Comparison of ENCODE assay signal across 8 cellular contexts in the genomic region with DNA sequence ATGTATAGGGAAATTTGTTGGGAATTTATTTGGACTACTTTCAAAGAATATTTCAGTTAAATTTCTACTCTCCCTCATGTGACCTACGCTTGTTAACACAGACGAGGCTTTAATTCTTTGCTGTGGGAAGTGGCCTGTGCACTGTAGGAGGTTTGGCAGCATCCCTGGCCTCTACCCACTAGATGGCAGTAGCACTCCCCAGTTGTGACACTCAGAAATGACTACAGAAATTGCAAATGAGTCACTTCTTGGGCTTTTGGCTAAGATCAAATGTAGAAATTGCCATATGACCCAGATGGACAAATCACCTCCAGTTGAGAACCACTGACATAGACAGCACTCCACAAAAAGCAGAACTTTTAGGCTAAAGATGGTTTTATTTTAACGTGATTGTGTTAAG. TPM values are rescaled to one million over a fixed set of nuclear protein-coding genes. Genes with fewer than 3 reads are reported as not detected.
DNase-seq lines count a peak whose midpoint lies in the region; ATAC-seq and TF ChIP-seq lines count a peak whose summit lies in the region.

No MANE protein-coding gene starts in this region.

- H3K27ac ChIP-seq in OCI-LY7 (ENCODE audit: low read depth, low read length, poor library complexity, severe bottlenecking) (no peak overlapping the region), neutrophil (no peak overlapping the region), transverse colon (no peak overlapping the region)

- no TSS peak for BruUV-seq in OCI-LY7 (replicated peaks; lab: Mats Ljungman, UMichigan)

- in situ Hi-C loops in transverse colon (cut with MboI; ENCODE audit: low pct_ligation_motif_present in 1 of 4, low pct_unique_long_range_greater_than_20kb in 1 of 4, low sequenced_read_pairs in 3 of 4) = loop anchor here in 1 of 4 donors (25.0 kb wide), 1 partner anchor 134 kb away; the partner anchor contains the start of gene PIGA

- H3K27me3 ChIP-seq in neutrophil = no peaks in the 10 kb centered on the region
- no peaks in the 10 kb centered on the region for H3K27me3 ChIP-seq in transverse colon

- CTCF ChIA-PET in OCI-LY7 (lab: Charles Lee; ENCODE audit: unreplicated experiment) = no interaction called here

- TF ChIP-seq POLR2A in transverse colon (IDR thresholded peaks at IDR 0.05) = no peak

- no peak overlapping the region for H3K4me2 ChIP-seq in OCI-LY7 (ENCODE audit: low read length)

- no peak overlapping the region for H3K4me3 ChIP-seq in OCI-LY7 (ENCODE audit: low read depth, low read length, poor library complexity, severe bottlenecking)
- no peak overlapping the region for H3K4me3 ChIP-seq in fibroblast of pulmonary artery (replicated peaks; ENCODE audit: low read depth, low read length)
- no peak overlapping the region for H3K4me3 ChIP-seq in neutrophil (ENCODE audit: low read depth in 1 of 2, low read length in 1 of 2)
- H3K4me3 ChIP-seq in transverse colon = no peak overlapping the region

- H3K27me3 Mint-ChIP-seq in activated T-cell treated with anti-CD3 and anti-CD28 coated beads, Interleukin-2, amount 50 U/mL, for 72 hours (ENCODE audit: low read depth) = peaks cover 38% of the 10 kb centered on the region

- no peaks in the 10 kb centered on the region for H4K20me1 ChIP-seq in OCI-LY7 (ENCODE audit: insufficient read depth, low read length)

- peaks cover 5% of the 10 kb centered on the region for H3K4me1 Mint-ChIP-seq in activated T-cell treated with anti-CD3 and anti-CD28 coated beads, Interleukin-2, amount 50 U/mL, for 72 hours (ENCODE audit: low read depth)

- POLR2A ChIA-PET in OCI-LY7 (lab: Charles Lee) = no interaction called here

- TF ChIP-seq CTCF in AG09319 (IDR thresholded peaks at IDR 0.05; ENCODE audit: low read depth, low read length) (peak; percentile 96), OCI-LY7 (conservative IDR thresholded peaks at IDR 0.05; ENCODE audit: low read length) (peak; percentile 81), fibroblast of pulmonary artery (IDR thresholded peaks at IDR 0.05; ENCODE audit: low read length, missing control alignments) (peak; percentile 75), neutrophil (IDR thresholded peaks at IDR 0.05) (peak; percentile 72), transverse colon (IDR thresholded peaks at IDR 0.05) (peak; percentile 57 to 79 (median 63))

- H3K9me2 ChIP-seq in OCI-LY7 (ENCODE audit: insufficient read depth, low read length) = no peaks in the 10 kb centered on the region

- no peaks in the 10 kb centered on the region for H3K9me3 Mint-ChIP-seq in activated T-cell treated with anti-CD3 and anti-CD28 coated beads, Interleukin-2, amount 50 U/mL, for 72 hours

- no peak for DNase-seq in AG09319 (ENCODE audit: extremely low read depth, low read depth)
- peak; percentile 50 for DNase-seq in OCI-LY7 (ENCODE audit: low spot score)
- DNase-seq in activated T-cell treated with anti-CD3 and anti-CD28 coated beads, Interleukin-2, amount 50 U/mL, for 72 hours = peak; percentile 50 to 56
- peak; percentile 71 for DNase-seq in fibroblast of pulmonary artery (ENCODE audit: low read depth)
- DNase-seq in transverse colon = peak; percentile 71

- H3K79me2 ChIP-seq in OCI-LY7 (ENCODE audit: insufficient read depth, low read depth, low read length) = no peaks in the 10 kb centered on the region

- no peak overlapping the region for H3K4me3 Mint-ChIP-seq in activated T-cell treated with anti-CD3 and anti-CD28 coated beads, Interleukin-2, amount 50 U/mL, for 72 hours

- H3K27ac Mint-ChIP-seq in activated T-cell treated with anti-CD3 and anti-CD28 coated beads, Interleukin-2, amount 50 U/mL, for 72 hours = no peak overlapping the region

- TF ChIP-seq EP300 in transverse colon (IDR thresholded peaks at IDR 0.05; ENCODE audit: low read depth) = no peak

- no peaks in the 10 kb centered on the region for H3K36me3 Mint-ChIP-seq in activated T-cell treated with anti-CD3 and anti-CD28 coated beads, Interleukin-2, amount 50 U/mL, for 72 hours (ENCODE audit: insufficient read depth in 2 of 2)

- peaks cover 2% of the 10 kb centered on the region for H3K4me1 ChIP-seq in OCI-LY7 (ENCODE audit: insufficient read depth, low read length, poor library complexity, severe bottlenecking)
- no peaks in the 10 kb centered on the region for H3K4me1 ChIP-seq in neutrophil (ENCODE audit: control insufficient read depth in 1 of 2, insufficient read depth in 1 of 2, low read depth in 1 of 2, low read length in 1 of 2)
- no peaks in the 10 kb centered on the region for H3K4me1 ChIP-seq in transverse colon

- peak; percentile 79 for ATAC-seq in GM18867 (IDR thresholded peaks at IDR 0.05; ENCODE audit: unreplicated experiment)
- peak; percentile 63 for ATAC-seq in HG03439 (IDR thresholded peaks at IDR 0.05; ENCODE audit: unreplicated experiment)
- peak; percentile 68 to 82 for ATAC-seq in activated T-cell treated with anti-CD3 and anti-CD28 coated beads, Interleukin-2, amount 50 U/mL, for 72 hours (replicated peaks in 1 of 2)

- H2AFZ ChIP-seq in OCI-LY7 (ENCODE audit: low read length) = no peak overlapping the region

- WGBS in transverse colon (ENCODE audit: low coverage in 1 of 2), 2 donors = 10% methylated on average over 3 of the region's 3 CpGs; no CpG with 5 or more reads in 1 of the 2 donors

- H3K36me3 ChIP-seq in OCI-LY7 (ENCODE audit: insufficient read depth, low read length) (no peaks in the 10 kb centered on the region), neutrophil (no peaks in the 10 kb centered on the region), transverse colon (no peaks in the 10 kb centered on the region)

- intact Hi-C loops in OCI-LY7 (cut with micrococcal nuclease; ENCODE audit: unreplicated experiment) = loop anchor here (1.0 kb wide), 1 partner anchor 94 kb away; no protein-coding TSS in a partner anchor
- intact Hi-C loops in transverse colon (cut with DNase I; ENCODE audit: low total_unique reads) = no loop called here

- H3K9me3 ChIP-seq in OCI-LY7 (ENCODE audit: low read length) (no peaks in the 10 kb centered on the region), neutrophil (no peaks in the 10 kb centered on the region), transverse colon (no peaks in the 10 kb centered on the region)

RNA-seq across cellular contexts. Expression of gene PIR, which starts 22.1 kb away (rescaled TPM):
- 0.51 and 1.9 TPM in 2 replicates for total RNA-seq in OCI-LY7 (2014; rRNA removed; shearing (Covaris generic))
- total RNA-seq in OCI-LY7 (2022) (3.1 and 3.5 TPM in 2 replicates), transverse colon (10 to 100 TPM in 2 of 4 donors, 1 to 10 TPM in 1, not detected in 1; 10.0 to 85.8 (median 11.6) TPM)
- total RNA-seq in activated T-cell treated with anti-CD3 and anti-CD28 coated beads, Interleukin-2, amount 50 U/mL, for 72 hours = under 1 TPM; 0.46 to 0.86 TPM

RNA-seq across cellular contexts. Expression of gene BMX, which starts 29.6 kb away (rescaled TPM):
- not detected in 2 replicates for total RNA-seq in OCI-LY7 (2014; rRNA removed; shearing (Covaris generic))
- total RNA-seq in OCI-LY7 (2022) = not detected in 2 replicates
- total RNA-seq in activated T-cell treated with anti-CD3 and anti-CD28 coated beads, Interleukin-2, amount 50 U/mL, for 72 hours = not detected
- total RNA-seq in transverse colon = 1 to 10 TPM; 1.1 to 5.9 (median 3.4) TPM
